In genomic region chr11:87083029-87083428, GRCh38 we compare ENCODE assay signal across 1 cellular context.
TF ChIP-seq lines count a peak whose summit lies in the region.

No MANE protein-coding gene starts in this region.

TF ChIP-seq in H1, 55 proteins besides CTCF, POLR2A, EP300 and RAD21:
- TF ChIP-seq, protein P1, sequence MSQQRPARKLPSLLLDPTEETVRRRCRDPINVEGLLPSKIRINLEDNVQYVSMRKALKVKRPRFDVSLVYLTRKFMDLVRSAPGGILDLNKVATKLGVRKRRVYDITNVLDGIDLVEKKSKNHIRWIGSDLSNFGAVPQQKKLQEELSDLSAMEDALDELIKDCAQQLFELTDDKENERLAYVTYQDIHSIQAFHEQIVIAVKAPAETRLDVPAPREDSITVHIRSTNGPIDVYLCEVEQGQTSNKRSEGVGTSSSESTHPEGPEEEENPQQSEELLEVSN (IDR thresholded peaks at IDR 0.05) = no peak
- TF ChIP-seq KDM1A (IDR thresholded peaks at IDR 0.05; ENCODE audit: borderline replicate concordance, low read length) (no peak), SAP30 (IDR thresholded peaks at IDR 0.05; ENCODE audit: insufficient read depth, insufficient replicate concordance, low read length) (no peak), CHD2 (IDR thresholded peaks at IDR 0.05; ENCODE audit: low read length) (no peak), KDM4A (IDR thresholded peaks at IDR 0.05; ENCODE audit: low read depth, low read length, severe bottlenecking) (no peak), JUN (IDR thresholded peaks at IDR 0.05; ENCODE audit: low read depth, low read length) (no peak), CREB1 (IDR thresholded peaks at IDR 0.05) (no peak), SP1 (IDR thresholded peaks at IDR 0.05; ENCODE audit: low read depth, low read length) (0 out of 2 replicates have a peak, but pooled peaks have one; percentile 43), SIRT6 (IDR thresholded peaks at IDR 0.05; ENCODE audit: low read length) (no peak), NANOG (IDR thresholded peaks at IDR 0.05; ENCODE audit: insufficient read depth, low read depth, low read length, poor library complexity, severe bottlenecking) (peak; percentile 95), TAF1 (IDR thresholded peaks at IDR 0.05; ENCODE audit: low read depth, low read length) (no peak), KDM5A (IDR thresholded peaks at IDR 0.05; ENCODE audit: low read length) (no peak), CHD1 (IDR thresholded peaks at IDR 0.05; ENCODE audit: low read depth, low read length) (no peak), ZNF274 (IDR thresholded peaks at IDR 0.05; ENCODE audit: borderline replicate concordance, extremely low read depth, low read length) (no peak), TAF7 (optimal IDR thresholded peaks at IDR 0.05; ENCODE audit: borderline replicate concordance, low read depth, low read length) (no peak), NRF1 (IDR thresholded peaks at IDR 0.05; ENCODE audit: low read depth, low read length) (no peak), RFX5 (IDR thresholded peaks at IDR 0.05; ENCODE audit: borderline replicate concordance, low read depth, low read length) (no peak), CBX5 (IDR thresholded peaks at IDR 0.05; ENCODE audit: low read depth, low read length) (no peak), SUZ12 (IDR thresholded peaks at IDR 0.05; ENCODE audit: low read length) (no peak), TCF12 (IDR thresholded peaks at IDR 0.05; ENCODE audit: low read depth, low read length) (no peak), BRCA1 (IDR thresholded peaks at IDR 0.05; ENCODE audit: low read depth, low read length) (peak; percentile 64; the same call in 1 of the 2 replicates), SP2 (IDR thresholded peaks at IDR 0.05; ENCODE audit: low read length) (no peak), GTF2F1 (IDR thresholded peaks at IDR 0.05; ENCODE audit: borderline replicate concordance, low read depth, low read length) (no peak), HDAC2 (IDR thresholded peaks at IDR 0.05; ENCODE audit: borderline replicate concordance in 1 of 2, low read depth in 2 of 2, low read length in 2 of 2) (0 out of 4 replicates have a peak, but pooled peaks of 1 of the 2 experiments have one; percentile 71), SIX5 (IDR thresholded peaks at IDR 0.05; ENCODE audit: low read depth, low read length) (no peak), CTBP2 (IDR thresholded peaks at IDR 0.05; ENCODE audit: borderline replicate concordance, insufficient read depth, insufficient read length, low read length) (no peak), FOSL1 (IDR thresholded peaks at IDR 0.05; ENCODE audit: insufficient read depth, low read depth, low read length) (no peak), BACH1 (IDR thresholded peaks at IDR 0.05; ENCODE audit: low read length) (no peak), SP4 (IDR thresholded peaks at IDR 0.05; ENCODE audit: low read length) (no peak), RBBP5 (IDR thresholded peaks at IDR 0.05; ENCODE audit: borderline replicate concordance, low read depth, low read length) (no peak), ATF2 (IDR thresholded peaks at IDR 0.05; ENCODE audit: low read length) (no peak), HDAC6 (IDR thresholded peaks at IDR 0.05; ENCODE audit: low read depth, low read length) (no peak), TBP (IDR thresholded peaks at IDR 0.05; ENCODE audit: low read depth, low read length) (no peak), TEAD4 (IDR thresholded peaks at IDR 0.05; ENCODE audit: low read depth, low read length) (no peak), BCL11A (IDR thresholded peaks at IDR 0.05; ENCODE audit: low read depth in 2 of 2, low read length in 2 of 2) (peak; percentile 62 to 80), CBX8 (IDR thresholded peaks at IDR 0.05; ENCODE audit: borderline replicate concordance, low read depth, low read length) (no peak), EZH2 (IDR thresholded peaks at IDR 0.05; ENCODE audit: low read depth, low read length, severe bottlenecking) (no peak), USF2 (IDR thresholded peaks at IDR 0.05; ENCODE audit: low read length) (no peak), SRF (IDR thresholded peaks at IDR 0.05; ENCODE audit: low read depth, low read length) (no peak)
- TF ChIP-seq, protein P2, sequence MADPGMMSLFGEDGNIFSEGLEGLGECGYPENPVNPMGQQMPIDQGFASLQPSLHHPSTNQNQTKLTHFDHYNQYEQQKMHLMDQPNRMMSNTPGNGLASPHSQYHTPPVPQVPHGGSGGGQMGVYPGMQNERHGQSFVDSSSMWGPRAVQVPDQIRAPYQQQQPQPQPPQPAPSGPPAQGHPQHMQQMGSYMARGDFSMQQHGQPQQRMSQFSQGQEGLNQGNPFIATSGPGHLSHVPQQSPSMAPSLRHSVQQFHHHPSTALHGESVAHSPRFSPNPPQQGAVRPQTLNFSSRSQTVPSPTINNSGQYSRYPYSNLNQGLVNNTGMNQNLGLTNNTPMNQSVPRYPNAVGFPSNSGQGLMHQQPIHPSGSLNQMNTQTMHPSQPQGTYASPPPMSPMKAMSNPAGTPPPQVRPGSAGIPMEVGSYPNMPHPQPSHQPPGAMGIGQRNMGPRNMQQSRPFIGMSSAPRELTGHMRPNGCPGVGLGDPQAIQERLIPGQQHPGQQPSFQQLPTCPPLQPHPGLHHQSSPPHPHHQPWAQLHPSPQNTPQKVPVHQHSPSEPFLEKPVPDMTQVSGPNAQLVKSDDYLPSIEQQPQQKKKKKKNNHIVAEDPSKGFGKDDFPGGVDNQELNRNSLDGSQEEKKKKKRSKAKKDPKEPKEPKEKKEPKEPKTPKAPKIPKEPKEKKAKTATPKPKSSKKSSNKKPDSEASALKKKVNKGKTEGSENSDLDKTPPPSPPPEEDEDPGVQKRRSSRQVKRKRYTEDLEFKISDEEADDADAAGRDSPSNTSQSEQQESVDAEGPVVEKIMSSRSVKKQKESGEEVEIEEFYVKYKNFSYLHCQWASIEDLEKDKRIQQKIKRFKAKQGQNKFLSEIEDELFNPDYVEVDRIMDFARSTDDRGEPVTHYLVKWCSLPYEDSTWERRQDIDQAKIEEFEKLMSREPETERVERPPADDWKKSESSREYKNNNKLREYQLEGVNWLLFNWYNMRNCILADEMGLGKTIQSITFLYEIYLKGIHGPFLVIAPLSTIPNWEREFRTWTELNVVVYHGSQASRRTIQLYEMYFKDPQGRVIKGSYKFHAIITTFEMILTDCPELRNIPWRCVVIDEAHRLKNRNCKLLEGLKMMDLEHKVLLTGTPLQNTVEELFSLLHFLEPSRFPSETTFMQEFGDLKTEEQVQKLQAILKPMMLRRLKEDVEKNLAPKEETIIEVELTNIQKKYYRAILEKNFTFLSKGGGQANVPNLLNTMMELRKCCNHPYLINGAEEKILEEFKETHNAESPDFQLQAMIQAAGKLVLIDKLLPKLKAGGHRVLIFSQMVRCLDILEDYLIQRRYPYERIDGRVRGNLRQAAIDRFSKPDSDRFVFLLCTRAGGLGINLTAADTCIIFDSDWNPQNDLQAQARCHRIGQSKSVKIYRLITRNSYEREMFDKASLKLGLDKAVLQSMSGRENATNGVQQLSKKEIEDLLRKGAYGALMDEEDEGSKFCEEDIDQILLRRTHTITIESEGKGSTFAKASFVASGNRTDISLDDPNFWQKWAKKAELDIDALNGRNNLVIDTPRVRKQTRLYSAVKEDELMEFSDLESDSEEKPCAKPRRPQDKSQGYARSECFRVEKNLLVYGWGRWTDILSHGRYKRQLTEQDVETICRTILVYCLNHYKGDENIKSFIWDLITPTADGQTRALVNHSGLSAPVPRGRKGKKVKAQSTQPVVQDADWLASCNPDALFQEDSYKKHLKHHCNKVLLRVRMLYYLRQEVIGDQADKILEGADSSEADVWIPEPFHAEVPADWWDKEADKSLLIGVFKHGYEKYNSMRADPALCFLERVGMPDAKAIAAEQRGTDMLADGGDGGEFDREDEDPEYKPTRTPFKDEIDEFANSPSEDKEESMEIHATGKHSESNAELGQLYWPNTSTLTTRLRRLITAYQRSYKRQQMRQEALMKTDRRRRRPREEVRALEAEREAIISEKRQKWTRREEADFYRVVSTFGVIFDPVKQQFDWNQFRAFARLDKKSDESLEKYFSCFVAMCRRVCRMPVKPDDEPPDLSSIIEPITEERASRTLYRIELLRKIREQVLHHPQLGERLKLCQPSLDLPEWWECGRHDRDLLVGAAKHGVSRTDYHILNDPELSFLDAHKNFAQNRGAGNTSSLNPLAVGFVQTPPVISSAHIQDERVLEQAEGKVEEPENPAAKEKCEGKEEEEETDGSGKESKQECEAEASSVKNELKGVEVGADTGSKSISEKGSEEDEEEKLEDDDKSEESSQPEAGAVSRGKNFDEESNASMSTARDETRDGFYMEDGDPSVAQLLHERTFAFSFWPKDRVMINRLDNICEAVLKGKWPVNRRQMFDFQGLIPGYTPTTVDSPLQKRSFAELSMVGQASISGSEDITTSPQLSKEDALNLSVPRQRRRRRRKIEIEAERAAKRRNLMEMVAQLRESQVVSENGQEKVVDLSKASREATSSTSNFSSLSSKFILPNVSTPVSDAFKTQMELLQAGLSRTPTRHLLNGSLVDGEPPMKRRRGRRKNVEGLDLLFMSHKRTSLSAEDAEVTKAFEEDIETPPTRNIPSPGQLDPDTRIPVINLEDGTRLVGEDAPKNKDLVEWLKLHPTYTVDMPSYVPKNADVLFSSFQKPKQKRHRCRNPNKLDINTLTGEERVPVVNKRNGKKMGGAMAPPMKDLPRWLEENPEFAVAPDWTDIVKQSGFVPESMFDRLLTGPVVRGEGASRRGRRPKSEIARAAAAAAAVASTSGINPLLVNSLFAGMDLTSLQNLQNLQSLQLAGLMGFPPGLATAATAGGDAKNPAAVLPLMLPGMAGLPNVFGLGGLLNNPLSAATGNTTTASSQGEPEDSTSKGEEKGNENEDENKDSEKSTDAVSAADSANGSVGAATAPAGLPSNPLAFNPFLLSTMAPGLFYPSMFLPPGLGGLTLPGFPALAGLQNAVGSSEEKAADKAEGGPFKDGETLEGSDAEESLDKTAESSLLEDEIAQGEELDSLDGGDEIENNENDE (IDR thresholded peaks at IDR 0.05; ENCODE audit: insufficient replicate concordance, low read length) = peak; percentile 59
- TF ChIP-seq, protein P3, sequence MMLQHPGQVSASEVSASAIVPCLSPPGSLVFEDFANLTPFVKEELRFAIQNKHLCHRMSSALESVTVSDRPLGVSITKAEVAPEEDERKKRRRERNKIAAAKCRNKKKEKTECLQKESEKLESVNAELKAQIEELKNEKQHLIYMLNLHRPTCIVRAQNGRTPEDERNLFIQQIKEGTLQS (IDR thresholded peaks at IDR 0.05; ENCODE audit: insufficient read depth, low read depth, low read length) = no peak
